12 cellular contexts compared by ENCODE assay signal in genomic region chr18:59008302-59008974, GRCh38.
A peak's percentile ranks its signal among the peaks of the same experiment; 100 is the strongest.
DNase-seq lines count a peak whose midpoint lies in the region; ATAC-seq and TF ChIP-seq lines count a peak whose summit lies in the region.
"Had no signal": no experiment of that assay in that cellular context is flagged by ENCODE, and none has a peak within 500 bp of the region (broad histone marks: within the 10 kb centered on the region; RNA-seq: fewer than 3 reads in every experiment).

No MANE protein-coding gene starts in this region.

- WGBS in heart right ventricle, 2 donors: 62 to 65% methylated on average over 13 of the region's 13 CpGs

- H3K9me3 Mint-ChIP-seq in type B pancreatic cell: no peaks in the 10 kb centered on the region

- intact Hi-C loops in left ventricle myocardium inferior (cut with micrococcal nuclease) (no loop called here), heart right ventricle (cut with DNase I) (no loop called here)

- peak overlapping the region; percentile 89 for H3K27ac Mint-ChIP-seq in type B pancreatic cell

- H3K27me3 Mint-ChIP-seq in type B pancreatic cell: no peaks in the 10 kb centered on the region

- H3K36me3 ChIP-seq in left ventricle myocardium inferior: no peaks in the 10 kb centered on the region
- no peaks in the 10 kb centered on the region for H3K36me3 ChIP-seq in heart right ventricle
- H3K36me3 ChIP-seq: uterus had no signal

- H3K36me3 Mint-ChIP-seq in type B pancreatic cell: no peaks in the 10 kb centered on the region

- ATAC-seq in heart right ventricle (no peak), HG03095 (IDR thresholded peaks at IDR 0.05; ENCODE audit: unreplicated experiment) (no peak), HG03378 (IDR thresholded peaks at IDR 0.05; ENCODE audit: unreplicated experiment) (no peak)

- H3K27me3 ChIP-seq in left ventricle myocardium inferior (ENCODE audit: low read depth): no peaks in the 10 kb centered on the region
- no peaks in the 10 kb centered on the region for H3K27me3 ChIP-seq in heart right ventricle
- H3K27me3 ChIP-seq: uterus had no signal

- no peak for DNase-seq in left ventricle myocardium inferior
- DNase-seq in heart right ventricle: no peak
- peak; percentile 84 for DNase-seq in amniotic epithelial cell (ENCODE audit: low read depth)
- DNase-seq in hepatic stellate cell (ENCODE audit: low spot score): peak; percentile 69
- no peak for DNase-seq in type B pancreatic cell (ENCODE audit: extremely low spot score, unreplicated experiment)
- no peak for DNase-seq in NCI-H524 treated with DMSO at 0.1 percent for 48 hours (lab: John Stamatoyannopoulos, UW)
- DNase-seq: activated T-cell treated with anti-CD3 and anti-CD28 coated beads, Interleukin-2, amount 50 U/mL, for 1 hour; cerebellar nuclear complex; hippocampal formation; uterus had no signal

- no peak for TF ChIP-seq CTCF in left ventricle myocardium inferior (IDR thresholded peaks at IDR 0.05; ENCODE audit: borderline replicate concordance)
- no peak for TF ChIP-seq CTCF in heart right ventricle (IDR thresholded peaks at IDR 0.05)
- no peak for TF ChIP-seq CTCF in type B pancreatic cell (conservative IDR thresholded peaks at IDR 0.05)

- peaks cover 21% of the 10 kb centered on the region for H3K4me1 Mint-ChIP-seq in type B pancreatic cell (ENCODE audit: unreplicated experiment)

- no peak overlapping the region for H3K4me3 ChIP-seq in left ventricle myocardium inferior
- no peak overlapping the region for H3K4me3 ChIP-seq in heart right ventricle
- H3K4me3 ChIP-seq: uterus had no signal

- H3K27ac ChIP-seq in left ventricle myocardium inferior (replicated peaks) (peak overlapping the region; percentile 84), heart right ventricle (peak overlapping the region in 2 of 10 donors; percentile 29 to 88)
- H3K27ac ChIP-seq: uterus had no signal

- H3K9me3 ChIP-seq in left ventricle myocardium inferior (replicated peaks) (peaks cover 10% of the 10 kb centered on the region), heart right ventricle (peaks cover 0 to 7% (median 5%) of the 10 kb centered on the region in 11 donors)
- H3K9me3 ChIP-seq: uterus had no signal

- peak overlapping the region; percentile 70 for H3K4me3 Mint-ChIP-seq in type B pancreatic cell

- H3K4me1 ChIP-seq in left ventricle myocardium inferior (peaks cover 34% of the 10 kb centered on the region), heart right ventricle (peaks cover 7 to 42% (median 25%) of the 10 kb centered on the region in 9 donors)
- H3K4me1 ChIP-seq: uterus had no signal

Comparison
In these comparisons a context has a peak if more than half of its experiments do, and no peak if none do; other contexts are left out.
1. DNase-seq: peak in amniotic epithelial cell (single experiment) and hepatic stellate cell (single experiment); none in left ventricle myocardium inferior (single experiment), heart right ventricle (0 of 2), type B pancreatic cell (single experiment) and NCI-H524 treated with DMSO at 0.1 percent for 48 hours (single experiment).